ENCODE assay signal across 19 cellular contexts in the genomic region with DNA sequence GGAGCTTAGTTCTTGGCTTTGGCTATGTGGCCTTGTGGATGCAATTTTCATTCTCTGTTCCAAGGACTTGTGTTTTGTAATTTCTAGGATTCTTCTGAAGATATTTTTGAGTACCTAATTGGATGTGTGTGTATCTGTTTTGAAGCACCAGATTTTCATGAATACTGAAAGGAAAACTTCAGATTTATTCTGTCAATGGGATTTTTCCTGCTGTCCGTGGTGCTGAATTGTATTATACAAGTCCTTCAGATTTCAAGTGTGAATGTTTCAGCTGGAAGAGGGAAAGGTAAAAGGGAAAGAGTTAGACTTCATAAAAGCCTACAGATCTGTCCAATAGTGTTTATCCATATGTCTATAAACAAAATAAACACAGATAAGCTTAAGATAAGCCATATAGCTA.
A peak's percentile ranks its signal among the peaks of the same experiment; 100 is the strongest.
DNase-seq lines count a peak whose midpoint lies in the region; TF ChIP-seq lines count a peak whose summit lies in the region.
"Had no signal": no experiment of that assay in that cellular context is flagged by ENCODE, and none has a peak within 500 bp of the region (broad histone marks: within the 10 kb centered on the region; RNA-seq: fewer than 3 reads in every experiment).

No MANE protein-coding gene starts in this region.

- H3K4me3 Mint-ChIP-seq in nephron progenitor cell, result no peak overlapping the region
- H3K4me3 Mint-ChIP-seq: stimulated activated naive B cell treated with anti-CD40 and anti-IgM and Interleukin-4, amounts not matched to agents 10 μg/mL and 1 μg/mL and 100 μg/mL, for 72 hours had no signal

- no peak overlapping the region for H2AFZ ChIP-seq in MM.1S (ENCODE audit: low read length)

- POLR2A ChIA-PET in HEK293 (lab: Yijun Ruan, JAX), result interaction anchor here (0.5 kb wide), 1 partner anchor 600 kb away, joined by 7 read pairs; no protein-coding TSS in a partner anchor

- DNase-seq in RPMI8226, result peak; percentile 3
- peak; percentile 19 for DNase-seq in epithelial cell of esophagus (ENCODE audit: low read depth)
- peak; percentile 27 for DNase-seq in nephron progenitor cell
- no peak for DNase-seq in activated effector memory CD4-positive, alpha-beta T cell treated with Interleukin-2 at 50 U/mL for 16 hours
- no peak for DNase-seq in MM.1S
- DNase-seq in NCI-H1417 treated with DMSO at 0.1 percent for 48 hours (lab: John Stamatoyannopoulos, UW), result no peak
- DNase-seq: activated CD8-positive, alpha-beta memory T cell treated with anti-CD3 and anti-CD28 coated beads for 24 hours; activated T-cell treated with anti-CD3 and anti-CD28 coated beads, Interleukin-2, amount 50 U/mL, for 48 hours; AML-193; dorsolateral prefrontal cortex; left ventricle myocardium superior; MV-4-11; NCI-H2029; NCI-H345; Peyer's patch; sigmoid colon; stimulated activated naive B cell treated with anti-CD40 and anti-IgM and Interleukin-4, amounts not matched to agents 10 μg/mL and 1 μg/mL and 100 μg/mL, for 72 hours had no signal

- H3K4me2 ChIP-seq in MM.1S (ENCODE audit: low read depth, low read length), result no peak overlapping the region

- no peaks in the 10 kb centered on the region for H3K9me3 ChIP-seq in HEK293 (ENCODE audit: control insufficient read depth, insufficient read depth, low read depth, low read length)
- H3K9me3 ChIP-seq in MM.1S (replicated peaks; ENCODE audit: insufficient read depth, low read length), result no peaks in the 10 kb centered on the region
- H3K9me3 ChIP-seq: Peyer's patch, sigmoid colon had no signal

- no peaks in the 10 kb centered on the region for H3K9me2 ChIP-seq in MM.1S (replicated peaks; ENCODE audit: insufficient read depth, low read length)

- no peaks in the 10 kb centered on the region for H3K79me2 ChIP-seq in MM.1S (ENCODE audit: low read length)

- no peaks in the 10 kb centered on the region for H3K36me3 ChIP-seq in HEK293 (ENCODE audit: control insufficient read depth in 2 of 2, insufficient read depth in 1 of 2, low read length in 2 of 2)
- H3K36me3 ChIP-seq in MM.1S (replicated peaks; ENCODE audit: insufficient read depth, low read length), result no peaks in the 10 kb centered on the region
- H3K36me3 ChIP-seq: Peyer's patch, sigmoid colon had no signal

- no peak overlapping the region for H3K27ac Mint-ChIP-seq in nephron progenitor cell
- H3K27ac Mint-ChIP-seq: activated naive CD4-positive, alpha-beta T cell treated with anti-CD3 and anti-CD28 coated beads, Interleukin-2, amount 50 U/mL, for 72 hours; stimulated activated naive B cell treated with anti-CD40 and anti-IgM and Interleukin-4, amounts not matched to agents 10 μg/mL and 1 μg/mL and 100 μg/mL, for 72 hours had no signal

- no peaks in the 10 kb centered on the region for H3K27me3 ChIP-seq in MM.1S (replicated peaks; ENCODE audit: insufficient read depth, low read length)
- H3K27me3 ChIP-seq: Peyer's patch, sigmoid colon had no signal

- peaks cover 22% of the 10 kb centered on the region for H3K27me3 Mint-ChIP-seq in nephron progenitor cell (ENCODE audit: low read depth, poor library complexity)

- H3K4me1 Mint-ChIP-seq in nephron progenitor cell, result peaks cover 3% of the 10 kb centered on the region

- H4K20me1 ChIP-seq in MM.1S (ENCODE audit: insufficient read depth, low read length), result no peaks in the 10 kb centered on the region

- CTCF ChIA-PET in HEK293 (lab: Yijun Ruan, JAX), result interaction anchor here (1.0 to 2.5 kb wide), 2 partner anchors 18 to 28 kb away, joined by 5 to 10 read pairs; a partner anchor contains a TSS

- TF ChIP-seq CTCF in HEK293 (tag by site-specific recombination; IDR thresholded peaks at IDR 0.05), result no peak
- TF ChIP-seq CTCF in epithelial cell of esophagus (IDR thresholded peaks at IDR 0.05; ENCODE audit: insufficient read depth, low read depth, low read length, missing control alignments), result no peak
- no peak for TF ChIP-seq CTCF in nephron progenitor cell (IDR thresholded peaks at IDR 0.05)
- TF ChIP-seq CTCF in MM.1S (IDR thresholded peaks at IDR 0.05; ENCODE audit: low read length), result no peak

- H3K9me3 Mint-ChIP-seq in nephron progenitor cell, result no peaks in the 10 kb centered on the region
- H3K9me3 Mint-ChIP-seq: activated naive CD4-positive, alpha-beta T cell treated with anti-CD3 and anti-CD28 coated beads, Interleukin-2, amount 50 U/mL, for 72 hours had no signal

- H3K4me3 ChIP-seq in HEK293 (ENCODE audit: low read depth, low read length) (no peak overlapping the region), epithelial cell of esophagus (ENCODE audit: low read length) (no peak overlapping the region), MM.1S (ENCODE audit: low read length) (no peak overlapping the region)
- H3K4me3 ChIP-seq: dorsolateral prefrontal cortex, Peyer's patch, sigmoid colon had no signal

- H3K36me3 Mint-ChIP-seq in nephron progenitor cell (ENCODE audit: low read depth), result no peaks in the 10 kb centered on the region
- H3K36me3 Mint-ChIP-seq: stimulated activated naive B cell treated with anti-CD40 and anti-IgM and Interleukin-4, amounts not matched to agents 10 μg/mL and 1 μg/mL and 100 μg/mL, for 72 hours had no signal

- no peaks in the 10 kb centered on the region for H3K4me1 ChIP-seq in HEK293 (ENCODE audit: control insufficient read depth, insufficient read depth, low read length)
- H3K4me1 ChIP-seq in MM.1S (ENCODE audit: low read length), result no peaks in the 10 kb centered on the region
- H3K4me1 ChIP-seq: Peyer's patch, sigmoid colon had no signal

- H3K27ac ChIP-seq in HEK293 (ENCODE audit: extremely low read depth, low read depth, low read length), result no peak overlapping the region
- no peak overlapping the region for H3K27ac ChIP-seq in MM.1S (ENCODE audit: low read length)
- H3K27ac ChIP-seq: dorsolateral prefrontal cortex, Peyer's patch, sigmoid colon had no signal

- H3F3A ChIP-seq in MM.1S (ENCODE audit: insufficient read depth, low read length), result no peaks in the 10 kb centered on the region

- no peak overlapping the region for H3K9ac ChIP-seq in MM.1S (ENCODE audit: low read length)

TF ChIP-seq in HEK293, 187 proteins besides CTCF, POLR2A, EP300 and RAD21:
- TF ChIP-seq, protein P1, sequence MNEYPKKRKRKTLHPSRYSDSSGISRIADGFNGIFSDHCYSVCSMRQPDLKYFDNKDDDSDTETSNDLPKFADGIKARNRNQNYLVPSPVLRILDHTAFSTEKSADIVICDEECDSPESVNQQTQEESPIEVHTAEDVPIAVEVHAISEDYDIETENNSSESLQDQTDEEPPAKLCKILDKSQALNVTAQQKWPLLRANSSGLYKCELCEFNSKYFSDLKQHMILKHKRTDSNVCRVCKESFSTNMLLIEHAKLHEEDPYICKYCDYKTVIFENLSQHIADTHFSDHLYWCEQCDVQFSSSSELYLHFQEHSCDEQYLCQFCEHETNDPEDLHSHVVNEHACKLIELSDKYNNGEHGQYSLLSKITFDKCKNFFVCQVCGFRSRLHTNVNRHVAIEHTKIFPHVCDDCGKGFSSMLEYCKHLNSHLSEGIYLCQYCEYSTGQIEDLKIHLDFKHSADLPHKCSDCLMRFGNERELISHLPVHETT (tag by site-specific recombination; IDR thresholded peaks at IDR 0.05), result no peak
- TF ChIP-seq, protein P2, sequence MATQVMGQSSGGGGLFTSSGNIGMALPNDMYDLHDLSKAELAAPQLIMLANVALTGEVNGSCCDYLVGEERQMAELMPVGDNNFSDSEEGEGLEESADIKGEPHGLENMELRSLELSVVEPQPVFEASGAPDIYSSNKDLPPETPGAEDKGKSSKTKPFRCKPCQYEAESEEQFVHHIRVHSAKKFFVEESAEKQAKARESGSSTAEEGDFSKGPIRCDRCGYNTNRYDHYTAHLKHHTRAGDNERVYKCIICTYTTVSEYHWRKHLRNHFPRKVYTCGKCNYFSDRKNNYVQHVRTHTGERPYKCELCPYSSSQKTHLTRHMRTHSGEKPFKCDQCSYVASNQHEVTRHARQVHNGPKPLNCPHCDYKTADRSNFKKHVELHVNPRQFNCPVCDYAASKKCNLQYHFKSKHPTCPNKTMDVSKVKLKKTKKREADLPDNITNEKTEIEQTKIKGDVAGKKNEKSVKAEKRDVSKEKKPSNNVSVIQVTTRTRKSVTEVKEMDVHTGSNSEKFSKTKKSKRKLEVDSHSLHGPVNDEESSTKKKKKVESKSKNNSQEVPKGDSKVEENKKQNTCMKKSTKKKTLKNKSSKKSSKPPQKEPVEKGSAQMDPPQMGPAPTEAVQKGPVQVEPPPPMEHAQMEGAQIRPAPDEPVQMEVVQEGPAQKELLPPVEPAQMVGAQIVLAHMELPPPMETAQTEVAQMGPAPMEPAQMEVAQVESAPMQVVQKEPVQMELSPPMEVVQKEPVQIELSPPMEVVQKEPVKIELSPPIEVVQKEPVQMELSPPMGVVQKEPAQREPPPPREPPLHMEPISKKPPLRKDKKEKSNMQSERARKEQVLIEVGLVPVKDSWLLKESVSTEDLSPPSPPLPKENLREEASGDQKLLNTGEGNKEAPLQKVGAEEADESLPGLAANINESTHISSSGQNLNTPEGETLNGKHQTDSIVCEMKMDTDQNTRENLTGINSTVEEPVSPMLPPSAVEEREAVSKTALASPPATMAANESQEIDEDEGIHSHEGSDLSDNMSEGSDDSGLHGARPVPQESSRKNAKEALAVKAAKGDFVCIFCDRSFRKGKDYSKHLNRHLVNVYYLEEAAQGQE (tag by site-specific recombination; IDR thresholded peaks at IDR 0.05), result peak; percentile 90

Comparison
In these comparisons a context has a peak if more than half of its experiments do, and no peak if none do; other contexts are left out.
1. DNase-seq: peak in RPMI8226 (single experiment), epithelial cell of esophagus (single experiment) and nephron progenitor cell (single experiment); none in activated effector memory CD4-positive, alpha-beta T cell treated with Interleukin-2 at 50 U/mL for 16 hours (single experiment), MM.1S (single experiment) and NCI-H1417 treated with DMSO at 0.1 percent for 48 hours (single experiment).